In genomic region chr20:31661625-31662371, GRCh38 we compare ENCODE assay signal across 1 cellular context.
A peak's percentile ranks its signal among the peaks of the same experiment; 100 is the strongest.
TF ChIP-seq lines count a peak whose summit lies in the region.

No MANE protein-coding gene starts in this region.

TF ChIP-seq in HepG2, 621 proteins besides CTCF, POLR2A, EP300 and RAD21 (continued from another document and continues in another):
- TF ChIP-seq, protein P1, sequence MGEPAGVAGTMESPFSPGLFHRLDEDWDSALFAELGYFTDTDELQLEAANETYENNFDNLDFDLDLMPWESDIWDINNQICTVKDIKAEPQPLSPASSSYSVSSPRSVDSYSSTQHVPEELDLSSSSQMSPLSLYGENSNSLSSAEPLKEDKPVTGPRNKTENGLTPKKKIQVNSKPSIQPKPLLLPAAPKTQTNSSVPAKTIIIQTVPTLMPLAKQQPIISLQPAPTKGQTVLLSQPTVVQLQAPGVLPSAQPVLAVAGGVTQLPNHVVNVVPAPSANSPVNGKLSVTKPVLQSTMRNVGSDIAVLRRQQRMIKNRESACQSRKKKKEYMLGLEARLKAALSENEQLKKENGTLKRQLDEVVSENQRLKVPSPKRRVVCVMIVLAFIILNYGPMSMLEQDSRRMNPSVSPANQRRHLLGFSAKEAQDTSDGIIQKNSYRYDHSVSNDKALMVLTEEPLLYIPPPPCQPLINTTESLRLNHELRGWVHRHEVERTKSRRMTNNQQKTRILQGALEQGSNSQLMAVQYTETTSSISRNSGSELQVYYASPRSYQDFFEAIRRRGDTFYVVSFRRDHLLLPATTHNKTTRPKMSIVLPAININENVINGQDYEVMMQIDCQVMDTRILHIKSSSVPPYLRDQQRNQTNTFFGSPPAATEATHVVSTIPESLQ (CRISPR knock-in tag; conservative IDR thresholded peaks at IDR 0.05) = no peak
- TF ChIP-seq REL (CRISPR knock-in tag; conservative IDR thresholded peaks at IDR 0.05) (no peak; the same call in 1 of the 2 replicates), EZH2 (conservative IDR thresholded peaks at IDR 0.05; ENCODE audit: low read depth, low read length) (no peak), MEIS2 (CRISPR knock-in tag; IDR thresholded peaks at IDR 0.05) (peak; percentile 82; the same call in 1 of the 2 replicates), THAP8 (CRISPR knock-in tag; IDR thresholded peaks at IDR 0.05; ENCODE audit: borderline replicate concordance) (no peak), TP53 (CRISPR knock-in tag; conservative IDR thresholded peaks at IDR 0.05) (no peak), BRD4 (CRISPR knock-in tag; IDR thresholded peaks at IDR 0.05) (peak; percentile 22; the same call in 1 of the 2 replicates), ZNF713 (CRISPR knock-in tag; IDR thresholded peaks at IDR 0.05) (0 out of 2 replicates have a peak, but pooled peaks have one; percentile 47), ZIK1 (CRISPR knock-in tag; IDR thresholded peaks at IDR 0.05; ENCODE audit: borderline replicate concordance, low read depth) (peak; percentile 18; the same call in 1 of the 2 replicates), ZHX2 (IDR thresholded peaks at IDR 0.05; ENCODE audit: low read depth) (0 out of 2 replicates have a peak, but pooled peaks have one; percentile 10), ZHX2 (CRISPR knock-in tag; IDR thresholded peaks at IDR 0.05; ENCODE audit: borderline replicate concordance) (no peak), ZNF816 (CRISPR knock-in tag; IDR thresholded peaks at IDR 0.05; ENCODE audit: borderline replicate concordance) (peak; percentile 90; the same call in 1 of the 2 replicates), ZNF142 (CRISPR knock-in tag; IDR thresholded peaks at IDR 0.05) (peak; percentile 61; the same call in 1 of the 2 replicates), NFIC (IDR thresholded peaks at IDR 0.05; ENCODE audit: low read length) (no peak), ATF1 (CRISPR knock-in tag; IDR thresholded peaks at IDR 0.05) (no peak), ZC3H13 (CRISPR knock-in tag; IDR thresholded peaks at IDR 0.05) (peak; percentile 72; the same call in 1 of the 2 replicates), KLF11 (CRISPR knock-in tag; IDR thresholded peaks at IDR 0.05) (no peak), NR2F6 (IDR thresholded peaks at IDR 0.05) (no peak), NR2F6 (CRISPR knock-in tag; IDR thresholded peaks at IDR 0.05) (peak; percentile 54), KLF12 (CRISPR knock-in tag; IDR thresholded peaks at IDR 0.05; ENCODE audit: borderline replicate concordance) (peak; percentile 74; the same call in 1 of the 2 replicates), ZNF30 (CRISPR knock-in tag; IDR thresholded peaks at IDR 0.05) (no peak), NR3C1 (CRISPR knock-in tag; IDR thresholded peaks at IDR 0.05) (no peak), ZNF530 (CRISPR knock-in tag; IDR thresholded peaks at IDR 0.05; ENCODE audit: low read depth) (no peak)
- TF ChIP-seq, protein P2, sequence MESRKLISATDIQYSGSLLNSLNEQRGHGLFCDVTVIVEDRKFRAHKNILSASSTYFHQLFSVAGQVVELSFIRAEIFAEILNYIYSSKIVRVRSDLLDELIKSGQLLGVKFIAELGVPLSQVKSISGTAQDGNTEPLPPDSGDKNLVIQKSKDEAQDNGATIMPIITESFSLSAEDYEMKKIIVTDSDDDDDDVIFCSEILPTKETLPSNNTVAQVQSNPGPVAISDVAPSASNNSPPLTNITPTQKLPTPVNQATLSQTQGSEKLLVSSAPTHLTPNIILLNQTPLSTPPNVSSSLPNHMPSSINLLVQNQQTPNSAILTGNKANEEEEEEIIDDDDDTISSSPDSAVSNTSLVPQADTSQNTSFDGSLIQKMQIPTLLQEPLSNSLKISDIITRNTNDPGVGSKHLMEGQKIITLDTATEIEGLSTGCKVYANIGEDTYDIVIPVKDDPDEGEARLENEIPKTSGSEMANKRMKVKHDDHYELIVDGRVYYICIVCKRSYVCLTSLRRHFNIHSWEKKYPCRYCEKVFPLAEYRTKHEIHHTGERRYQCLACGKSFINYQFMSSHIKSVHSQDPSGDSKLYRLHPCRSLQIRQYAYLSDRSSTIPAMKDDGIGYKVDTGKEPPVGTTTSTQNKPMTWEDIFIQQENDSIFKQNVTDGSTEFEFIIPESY (CRISPR knock-in tag; IDR thresholded peaks at IDR 0.05) = peak; percentile 23; the same call in 1 of the 2 replicates
- TF ChIP-seq, protein P3, sequence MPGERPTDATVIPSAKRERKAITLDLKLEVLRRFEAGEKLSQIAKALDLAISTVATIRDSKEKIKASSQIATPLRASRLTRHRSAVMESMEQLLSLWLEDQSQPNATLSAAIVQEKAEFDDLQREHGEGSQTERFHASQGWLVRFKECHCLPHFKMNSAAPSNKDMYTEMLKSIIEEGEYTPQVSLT (CRISPR knock-in tag; IDR thresholded peaks at IDR 0.05; ENCODE audit: borderline replicate concordance, low read depth) = no peak
- TF ChIP-seq, protein P4, sequence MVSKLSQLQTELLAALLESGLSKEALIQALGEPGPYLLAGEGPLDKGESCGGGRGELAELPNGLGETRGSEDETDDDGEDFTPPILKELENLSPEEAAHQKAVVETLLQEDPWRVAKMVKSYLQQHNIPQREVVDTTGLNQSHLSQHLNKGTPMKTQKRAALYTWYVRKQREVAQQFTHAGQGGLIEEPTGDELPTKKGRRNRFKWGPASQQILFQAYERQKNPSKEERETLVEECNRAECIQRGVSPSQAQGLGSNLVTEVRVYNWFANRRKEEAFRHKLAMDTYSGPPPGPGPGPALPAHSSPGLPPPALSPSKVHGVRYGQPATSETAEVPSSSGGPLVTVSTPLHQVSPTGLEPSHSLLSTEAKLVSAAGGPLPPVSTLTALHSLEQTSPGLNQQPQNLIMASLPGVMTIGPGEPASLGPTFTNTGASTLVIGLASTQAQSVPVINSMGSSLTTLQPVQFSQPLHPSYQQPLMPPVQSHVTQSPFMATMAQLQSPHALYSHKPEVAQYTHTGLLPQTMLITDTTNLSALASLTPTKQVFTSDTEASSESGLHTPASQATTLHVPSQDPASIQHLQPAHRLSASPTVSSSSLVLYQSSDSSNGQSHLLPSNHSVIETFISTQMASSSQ (IDR thresholded peaks at IDR 0.05; ENCODE audit: low read depth) = no peak
- TF ChIP-seq, protein P4 (CRISPR knock-in tag; IDR thresholded peaks at IDR 0.05; ENCODE audit: borderline replicate concordance) = peak; percentile 72; the same call in 1 of the 2 replicates
- TF ChIP-seq, protein P5, sequence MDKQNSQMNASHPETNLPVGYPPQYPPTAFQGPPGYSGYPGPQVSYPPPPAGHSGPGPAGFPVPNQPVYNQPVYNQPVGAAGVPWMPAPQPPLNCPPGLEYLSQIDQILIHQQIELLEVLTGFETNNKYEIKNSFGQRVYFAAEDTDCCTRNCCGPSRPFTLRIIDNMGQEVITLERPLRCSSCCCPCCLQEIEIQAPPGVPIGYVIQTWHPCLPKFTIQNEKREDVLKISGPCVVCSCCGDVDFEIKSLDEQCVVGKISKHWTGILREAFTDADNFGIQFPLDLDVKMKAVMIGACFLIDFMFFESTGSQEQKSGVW (CRISPR knock-in tag; IDR thresholded peaks at IDR 0.05; ENCODE audit: borderline replicate concordance) = no peak
- TF ChIP-seq, protein P6, sequence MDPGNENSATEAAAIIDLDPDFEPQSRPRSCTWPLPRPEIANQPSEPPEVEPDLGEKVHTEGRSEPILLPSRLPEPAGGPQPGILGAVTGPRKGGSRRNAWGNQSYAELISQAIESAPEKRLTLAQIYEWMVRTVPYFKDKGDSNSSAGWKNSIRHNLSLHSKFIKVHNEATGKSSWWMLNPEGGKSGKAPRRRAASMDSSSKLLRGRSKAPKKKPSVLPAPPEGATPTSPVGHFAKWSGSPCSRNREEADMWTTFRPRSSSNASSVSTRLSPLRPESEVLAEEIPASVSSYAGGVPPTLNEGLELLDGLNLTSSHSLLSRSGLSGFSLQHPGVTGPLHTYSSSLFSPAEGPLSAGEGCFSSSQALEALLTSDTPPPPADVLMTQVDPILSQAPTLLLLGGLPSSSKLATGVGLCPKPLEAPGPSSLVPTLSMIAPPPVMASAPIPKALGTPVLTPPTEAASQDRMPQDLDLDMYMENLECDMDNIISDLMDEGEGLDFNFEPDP (CRISPR knock-in tag; conservative IDR thresholded peaks at IDR 0.05) = no peak
